ENCODE assay signal across 24 cellular contexts in the genomic region with DNA sequence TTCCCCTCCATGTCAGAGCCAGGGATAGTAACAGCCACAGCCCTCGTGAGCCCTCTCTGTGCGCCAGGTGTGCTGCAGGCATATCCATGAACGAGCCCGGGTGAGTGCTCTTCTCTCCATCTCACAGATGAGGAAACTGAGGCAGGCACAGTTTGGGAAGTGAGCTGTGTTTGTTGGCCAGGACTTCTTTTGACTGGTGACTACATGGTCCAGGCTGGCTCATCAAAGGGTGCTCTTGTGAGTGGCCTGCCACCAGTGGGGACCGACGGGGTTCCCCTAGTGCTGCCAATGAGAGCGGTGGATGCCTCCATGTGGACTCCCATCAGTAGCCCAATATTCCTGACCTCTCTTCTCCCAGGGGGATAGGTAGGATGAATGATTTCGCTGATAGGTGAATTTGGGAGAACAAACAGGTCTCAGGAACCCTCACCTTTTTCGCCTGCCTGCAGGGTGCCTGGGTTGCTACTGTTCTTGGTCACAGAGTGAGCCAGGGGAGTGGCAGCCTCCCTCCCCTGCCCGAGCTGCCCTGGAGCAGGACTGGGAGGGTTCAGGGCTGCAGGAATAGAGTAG. TPM values are rescaled to one million over a fixed set of nuclear protein-coding genes. Genes with fewer than 3 reads are reported as not detected.
"Had no signal": no experiment of that assay in that cellular context is flagged by ENCODE, and none has a peak within 500 bp of the region (broad histone marks: within the 10 kb centered on the region; RNA-seq: fewer than 3 reads in every experiment).

No MANE protein-coding gene starts in this region.

- H3K4me3 ChIP-seq: adrenal gland, body of pancreas, colonic mucosa, dorsolateral prefrontal cortex, gastrocnemius medialis, suprapubic skin, tibial artery had no signal

- ATAC-seq: body of pancreas; left cardiac atrium; naive thymus-derived CD8-positive, alpha-beta T cell; right cardiac atrium had no signal

- H3K27ac Mint-ChIP-seq: activated naive CD4-positive, alpha-beta T cell treated with anti-CD3 and anti-CD28 coated beads for 36 hours; activated naive CD8-positive, alpha-beta T cell treated with anti-CD3 and anti-CD28 coated beads for 36 hours had no signal

- H3K9me3 ChIP-seq: adrenal gland, body of pancreas, colonic mucosa, gastrocnemius medialis, suprapubic skin, tibial artery had no signal

- H3K4me1 ChIP-seq: adrenal gland, body of pancreas, colonic mucosa, gastrocnemius medialis, tibial artery had no signal

- H3K9me3 Mint-ChIP-seq: activated naive CD4-positive, alpha-beta T cell treated with anti-CD3 and anti-CD28 coated beads for 36 hours; activated naive CD8-positive, alpha-beta T cell treated with anti-CD3 and anti-CD28 coated beads for 36 hours; naive thymus-derived CD8-positive, alpha-beta T cell had no signal

- DNase-seq: activated CD4-positive, alpha-beta T cell treated with anti-CD3 and anti-CD28 coated beads for 4 hours; activated CD4-positive, alpha-beta T cell treated with anti-CD3 and anti-CD28 coated beads, Interleukin-2, amount 50 U/mL, for 4 hours; activated naive CD4-positive, alpha-beta T cell treated with anti-CD3 and anti-CD28 coated beads for 36 hours; activated naive CD8-positive, alpha-beta T cell treated with anti-CD3 and anti-CD28 coated beads for 36 hours; body of pancreas; cerebellar nuclear complex; colonic mucosa; effector memory CD4-positive, alpha-beta T cell; erythroblast; gastrocnemius medialis; glutamatergic neuron; left cardiac atrium; midbrain; naive thymus-derived CD8-positive, alpha-beta T cell; right cardiac atrium; stimulated activated CD4-positive, alpha-beta T cell treated with anti-CD3 and anti-CD28 coated beads, Interleukin-15, amount 100 ng/mL, for 24 hours; stimulated activated CD4-positive, alpha-beta T cell treated with anti-CD3 and anti-CD28 coated beads, Interleukin-2, amount 100 ng/mL, for 24 hours; stimulated activated naive CD4-positive, alpha-beta T cell had no signal

- H3K27me3 ChIP-seq: adrenal gland, body of pancreas, colonic mucosa, dorsolateral prefrontal cortex, gastrocnemius medialis, suprapubic skin had no signal

- H3K36me3 ChIP-seq: adrenal gland, colonic mucosa, gastrocnemius medialis, suprapubic skin, tibial artery had no signal

- H3K27ac ChIP-seq: adrenal gland, body of pancreas, colonic mucosa, dorsolateral prefrontal cortex, gastrocnemius medialis, suprapubic skin, tibial artery, VCaP had no signal

- H3K27me3 Mint-ChIP-seq: activated naive CD8-positive, alpha-beta T cell treated with anti-CD3 and anti-CD28 coated beads for 36 hours had no signal

- H3K36me3 Mint-ChIP-seq: activated naive CD8-positive, alpha-beta T cell treated with anti-CD3 and anti-CD28 coated beads for 36 hours; naive thymus-derived CD8-positive, alpha-beta T cell had no signal

- H3K4me3 Mint-ChIP-seq: activated naive CD4-positive, alpha-beta T cell treated with anti-CD3 and anti-CD28 coated beads for 36 hours; activated naive CD8-positive, alpha-beta T cell treated with anti-CD3 and anti-CD28 coated beads for 36 hours had no signal

RNA-seq across cellular contexts. Expression of gene ADRA2A, which starts 38.2 kb away (rescaled TPM):
- total RNA-seq: activated naive CD4-positive, alpha-beta T cell treated with anti-CD3 and anti-CD28 coated beads for 36 hours; activated naive CD8-positive, alpha-beta T cell treated with anti-CD3 and anti-CD28 coated beads for 36 hours; naive thymus-derived CD8-positive, alpha-beta T cell; T-helper 1 cell treated with Interleukin-12 subunit alpha and Interleukin-12 subunit beta and Interleukin-4 antibody, amounts not matched to agents 30 ng/mL and 1 ng/mL, for 36 hours had no signal
- polyA plus RNA-seq: naive thymus-derived CD8-positive, alpha-beta T cell had no signal
